1 cellular context compared by ENCODE assay signal in the genomic region with DNA sequence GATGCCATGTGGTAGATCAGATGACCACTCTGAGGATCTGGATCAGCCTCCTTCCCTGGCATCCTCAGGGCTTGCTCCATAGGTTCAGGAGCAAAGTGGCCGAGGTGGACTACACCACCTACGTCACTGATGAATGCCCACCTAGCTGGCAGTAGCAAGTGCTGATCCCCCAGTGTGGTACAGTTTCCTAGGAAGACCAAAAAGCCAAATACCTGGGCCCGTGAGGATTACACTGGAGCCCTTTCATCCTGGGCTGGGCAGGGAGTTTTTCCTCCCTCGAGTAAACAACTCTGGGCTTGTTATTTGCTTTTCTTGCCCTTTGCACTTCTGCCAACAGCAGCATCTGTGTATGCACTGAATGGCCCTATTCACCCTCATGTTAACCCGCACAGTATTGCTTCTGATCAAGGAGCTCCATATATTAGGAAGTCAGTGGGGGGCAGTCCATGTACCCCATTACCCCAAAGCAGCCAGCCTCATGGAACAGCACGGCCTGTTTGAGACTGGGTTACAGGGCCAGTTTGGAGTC.
TF ChIP-seq lines count a peak whose summit lies in the region.

No MANE protein-coding gene starts in this region.

TF ChIP-seq in HepG2, 621 proteins besides CTCF, POLR2A, EP300 and RAD21 (continued from another document and continues in another):
- TF ChIP-seq, protein P1, sequence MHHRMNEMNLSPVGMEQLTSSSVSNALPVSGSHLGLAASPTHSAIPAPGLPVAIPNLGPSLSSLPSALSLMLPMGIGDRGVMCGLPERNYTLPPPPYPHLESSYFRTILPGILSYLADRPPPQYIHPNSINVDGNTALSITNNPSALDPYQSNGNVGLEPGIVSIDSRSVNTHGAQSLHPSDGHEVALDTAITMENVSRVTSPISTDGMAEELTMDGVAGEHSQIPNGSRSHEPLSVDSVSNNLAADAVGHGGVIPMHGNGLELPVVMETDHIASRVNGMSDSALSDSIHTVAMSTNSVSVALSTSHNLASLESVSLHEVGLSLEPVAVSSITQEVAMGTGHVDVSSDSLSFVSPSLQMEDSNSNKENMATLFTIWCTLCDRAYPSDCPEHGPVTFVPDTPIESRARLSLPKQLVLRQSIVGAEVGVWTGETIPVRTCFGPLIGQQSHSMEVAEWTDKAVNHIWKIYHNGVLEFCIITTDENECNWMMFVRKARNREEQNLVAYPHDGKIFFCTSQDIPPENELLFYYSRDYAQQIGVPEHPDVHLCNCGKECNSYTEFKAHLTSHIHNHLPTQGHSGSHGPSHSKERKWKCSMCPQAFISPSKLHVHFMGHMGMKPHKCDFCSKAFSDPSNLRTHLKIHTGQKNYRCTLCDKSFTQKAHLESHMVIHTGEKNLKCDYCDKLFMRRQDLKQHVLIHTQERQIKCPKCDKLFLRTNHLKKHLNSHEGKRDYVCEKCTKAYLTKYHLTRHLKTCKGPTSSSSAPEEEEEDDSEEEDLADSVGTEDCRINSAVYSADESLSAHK (CRISPR knock-in tag; IDR thresholded peaks at IDR 0.05; ENCODE audit: borderline replicate concordance) = no peak
- TF ChIP-seq ESRRA (CRISPR knock-in tag; IDR thresholded peaks at IDR 0.05; ENCODE audit: low read depth) = peak; percentile 33; the same call in 1 of the 2 replicates
- TF ChIP-seq ZSCAN30 (CRISPR knock-in tag; IDR thresholded peaks at IDR 0.05) = no peak
- TF ChIP-seq MIER3 (CRISPR knock-in tag; IDR thresholded peaks at IDR 0.05; ENCODE audit: borderline replicate concordance) = peak; percentile 94; the same call in 1 of the 2 replicates
- TF ChIP-seq ZNF652 (CRISPR knock-in tag; IDR thresholded peaks at IDR 0.05; ENCODE audit: borderline replicate concordance, low read depth) = peak; percentile 86
- TF ChIP-seq, protein P2, sequence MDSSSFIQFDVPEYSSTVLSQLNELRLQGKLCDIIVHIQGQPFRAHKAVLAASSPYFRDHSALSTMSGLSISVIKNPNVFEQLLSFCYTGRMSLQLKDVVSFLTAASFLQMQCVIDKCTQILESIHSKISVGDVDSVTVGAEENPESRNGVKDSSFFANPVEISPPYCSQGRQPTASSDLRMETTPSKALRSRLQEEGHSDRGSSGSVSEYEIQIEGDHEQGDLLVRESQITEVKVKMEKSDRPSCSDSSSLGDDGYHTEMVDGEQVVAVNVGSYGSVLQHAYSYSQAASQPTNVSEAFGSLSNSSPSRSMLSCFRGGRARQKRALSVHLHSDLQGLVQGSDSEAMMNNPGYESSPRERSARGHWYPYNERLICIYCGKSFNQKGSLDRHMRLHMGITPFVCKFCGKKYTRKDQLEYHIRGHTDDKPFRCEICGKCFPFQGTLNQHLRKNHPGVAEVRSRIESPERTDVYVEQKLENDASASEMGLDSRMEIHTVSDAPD (CRISPR knock-in tag; IDR thresholded peaks at IDR 0.05) = no peak
- TF ChIP-seq SNAPC2 (CRISPR knock-in tag; IDR thresholded peaks at IDR 0.05) = peak; percentile 78; the same call in 1 of the 2 replicates
- TF ChIP-seq, protein P3, sequence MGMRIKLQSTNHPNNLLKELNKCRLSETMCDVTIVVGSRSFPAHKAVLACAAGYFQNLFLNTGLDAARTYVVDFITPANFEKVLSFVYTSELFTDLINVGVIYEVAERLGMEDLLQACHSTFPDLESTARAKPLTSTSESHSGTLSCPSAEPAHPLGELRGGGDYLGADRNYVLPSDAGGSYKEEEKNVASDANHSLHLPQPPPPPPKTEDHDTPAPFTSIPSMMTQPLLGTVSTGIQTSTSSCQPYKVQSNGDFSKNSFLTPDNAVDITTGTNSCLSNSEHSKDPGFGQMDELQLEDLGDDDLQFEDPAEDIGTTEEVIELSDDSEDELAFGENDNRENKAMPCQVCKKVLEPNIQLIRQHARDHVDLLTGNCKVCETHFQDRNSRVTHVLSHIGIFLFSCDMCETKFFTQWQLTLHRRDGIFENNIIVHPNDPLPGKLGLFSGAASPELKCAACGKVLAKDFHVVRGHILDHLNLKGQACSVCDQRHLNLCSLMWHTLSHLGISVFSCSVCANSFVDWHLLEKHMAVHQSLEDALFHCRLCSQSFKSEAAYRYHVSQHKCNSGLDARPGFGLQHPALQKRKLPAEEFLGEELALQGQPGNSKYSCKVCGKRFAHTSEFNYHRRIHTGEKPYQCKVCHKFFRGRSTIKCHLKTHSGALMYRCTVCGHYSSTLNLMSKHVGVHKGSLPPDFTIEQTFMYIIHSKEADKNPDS (CRISPR knock-in tag; IDR thresholded peaks at IDR 0.05) = 0 out of 2 replicates have a peak, but pooled peaks have one; percentile 38
- TF ChIP-seq, protein P4, sequence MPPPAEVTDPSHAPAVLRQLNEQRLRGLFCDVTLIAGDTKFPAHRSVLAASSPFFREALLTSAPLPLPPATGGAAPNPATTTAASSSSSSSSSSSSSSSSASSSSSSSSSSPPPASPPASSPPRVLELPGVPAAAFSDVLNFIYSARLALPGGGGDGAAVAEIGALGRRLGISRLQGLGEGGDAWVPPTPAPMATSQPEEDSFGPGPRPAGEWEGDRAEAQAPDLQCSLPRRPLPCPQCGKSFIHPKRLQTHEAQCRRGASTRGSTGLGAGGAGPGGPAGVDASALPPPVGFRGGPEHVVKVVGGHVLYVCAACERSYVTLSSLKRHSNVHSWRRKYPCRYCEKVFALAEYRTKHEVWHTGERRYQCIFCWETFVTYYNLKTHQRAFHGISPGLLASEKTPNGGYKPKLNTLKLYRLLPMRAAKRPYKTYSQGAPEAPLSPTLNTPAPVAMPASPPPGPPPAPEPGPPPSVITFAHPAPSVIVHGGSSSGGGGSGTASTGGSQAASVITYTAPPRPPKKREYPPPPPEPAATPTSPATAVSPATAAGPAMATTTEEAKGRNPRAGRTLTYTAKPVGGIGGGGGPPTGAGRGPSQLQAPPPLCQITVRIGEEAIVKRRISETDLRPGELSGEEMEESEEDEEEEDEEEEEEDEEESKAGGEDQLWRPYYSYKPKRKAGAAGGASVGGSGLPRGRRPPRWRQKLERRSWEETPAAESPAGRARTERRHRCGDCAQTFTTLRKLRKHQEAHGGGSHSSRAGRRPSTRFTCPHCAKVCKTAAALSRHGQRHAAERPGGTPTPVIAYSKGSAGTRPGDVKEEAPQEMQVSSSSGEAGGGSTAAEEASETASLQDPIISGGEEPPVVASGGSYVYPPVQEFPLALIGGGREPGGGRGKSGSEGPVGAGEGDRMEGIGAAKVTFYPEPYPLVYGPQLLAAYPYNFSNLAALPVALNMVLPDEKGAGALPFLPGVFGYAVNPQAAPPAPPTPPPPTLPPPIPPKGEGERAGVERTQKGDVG (CRISPR knock-in tag; IDR thresholded peaks at IDR 0.05; ENCODE audit: borderline replicate concordance) = no peak
- TF ChIP-seq CC2D1A (CRISPR knock-in tag; IDR thresholded peaks at IDR 0.05) = no peak
- no peak for TF ChIP-seq ZNF777 (CRISPR knock-in tag; IDR thresholded peaks at IDR 0.05)
- TF ChIP-seq ZNF292 (CRISPR knock-in tag; IDR thresholded peaks at IDR 0.05; ENCODE audit: borderline replicate concordance, low read depth) = no peak; the same call in 1 of the 2 replicates
- peak; percentile 26; the same call in 1 of the 2 replicates for TF ChIP-seq ZBTB20 (CRISPR knock-in tag; IDR thresholded peaks at IDR 0.05; ENCODE audit: borderline replicate concordance, low read depth)
- TF ChIP-seq, protein P5, sequence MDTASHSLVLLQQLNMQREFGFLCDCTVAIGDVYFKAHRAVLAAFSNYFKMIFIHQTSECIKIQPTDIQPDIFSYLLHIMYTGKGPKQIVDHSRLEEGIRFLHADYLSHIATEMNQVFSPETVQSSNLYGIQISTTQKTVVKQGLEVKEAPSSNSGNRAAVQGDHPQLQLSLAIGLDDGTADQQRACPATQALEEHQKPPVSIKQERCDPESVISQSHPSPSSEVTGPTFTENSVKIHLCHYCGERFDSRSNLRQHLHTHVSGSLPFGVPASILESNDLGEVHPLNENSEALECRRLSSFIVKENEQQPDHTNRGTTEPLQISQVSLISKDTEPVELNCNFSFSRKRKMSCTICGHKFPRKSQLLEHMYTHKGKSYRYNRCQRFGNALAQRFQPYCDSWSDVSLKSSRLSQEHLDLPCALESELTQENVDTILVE (CRISPR knock-in tag; IDR thresholded peaks at IDR 0.05) = peak; percentile 73; the same call in 1 of the 2 replicates
- peak; percentile 46; the same call in 1 of the 2 replicates for TF ChIP-seq NFKBIZ (CRISPR knock-in tag; IDR thresholded peaks at IDR 0.05)
- no peak; the same call in 1 of the 2 replicates for TF ChIP-seq ZNF510 (CRISPR knock-in tag; IDR thresholded peaks at IDR 0.05; ENCODE audit: low read depth)
- TF ChIP-seq ZNF205 (CRISPR knock-in tag; IDR thresholded peaks at IDR 0.05) = peak; percentile 63; the same call in 1 of the 2 replicates
- no peak for TF ChIP-seq SYNCRIP (IDR thresholded peaks at IDR 0.05; ENCODE audit: insufficient read depth, low read depth, low read length)
- no peak for TF ChIP-seq ZNF232 (CRISPR knock-in tag; IDR thresholded peaks at IDR 0.05; ENCODE audit: borderline replicate concordance)
- TF ChIP-seq, protein P6, sequence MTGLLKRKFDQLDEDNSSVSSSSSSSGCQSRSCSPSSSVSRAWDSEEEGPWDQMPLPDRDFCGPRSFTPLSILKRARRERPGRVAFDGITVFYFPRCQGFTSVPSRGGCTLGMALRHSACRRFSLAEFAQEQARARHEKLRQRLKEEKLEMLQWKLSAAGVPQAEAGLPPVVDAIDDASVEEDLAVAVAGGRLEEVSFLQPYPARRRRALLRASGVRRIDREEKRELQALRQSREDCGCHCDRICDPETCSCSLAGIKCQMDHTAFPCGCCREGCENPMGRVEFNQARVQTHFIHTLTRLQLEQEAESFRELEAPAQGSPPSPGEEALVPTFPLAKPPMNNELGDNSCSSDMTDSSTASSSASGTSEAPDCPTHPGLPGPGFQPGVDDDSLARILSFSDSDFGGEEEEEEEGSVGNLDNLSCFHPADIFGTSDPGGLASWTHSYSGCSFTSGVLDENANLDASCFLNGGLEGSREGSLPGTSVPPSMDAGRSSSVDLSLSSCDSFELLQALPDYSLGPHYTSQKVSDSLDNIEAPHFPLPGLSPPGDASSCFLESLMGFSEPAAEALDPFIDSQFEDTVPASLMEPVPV (CRISPR knock-in tag; IDR thresholded peaks at IDR 0.05) = peak; percentile 82
- TF ChIP-seq SATB2 (CRISPR knock-in tag; IDR thresholded peaks at IDR 0.05) = peak; percentile 98
- TF ChIP-seq, protein P7, sequence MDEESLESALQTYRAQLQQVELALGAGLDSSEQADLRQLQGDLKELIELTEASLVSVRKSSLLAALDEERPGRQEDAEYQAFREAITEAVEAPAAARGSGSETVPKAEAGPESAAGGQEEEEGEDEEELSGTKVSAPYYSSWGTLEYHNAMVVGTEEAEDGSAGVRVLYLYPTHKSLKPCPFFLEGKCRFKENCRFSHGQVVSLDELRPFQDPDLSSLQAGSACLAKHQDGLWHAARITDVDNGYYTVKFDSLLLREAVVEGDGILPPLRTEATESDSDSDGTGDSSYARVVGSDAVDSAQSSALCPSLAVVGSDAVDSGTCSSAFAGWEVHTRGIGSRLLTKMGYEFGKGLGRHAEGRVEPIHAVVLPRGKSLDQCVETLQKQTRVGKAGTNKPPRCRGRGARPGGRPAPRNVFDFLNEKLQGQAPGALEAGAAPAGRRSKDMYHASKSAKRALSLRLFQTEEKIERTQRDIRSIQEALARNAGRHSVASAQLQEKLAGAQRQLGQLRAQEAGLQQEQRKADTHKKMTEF (CRISPR knock-in tag; IDR thresholded peaks at IDR 0.05) = peak; percentile 86
- TF ChIP-seq CEBPG (CRISPR knock-in tag; IDR thresholded peaks at IDR 0.05) = peak; percentile 51
- TF ChIP-seq, protein P8, sequence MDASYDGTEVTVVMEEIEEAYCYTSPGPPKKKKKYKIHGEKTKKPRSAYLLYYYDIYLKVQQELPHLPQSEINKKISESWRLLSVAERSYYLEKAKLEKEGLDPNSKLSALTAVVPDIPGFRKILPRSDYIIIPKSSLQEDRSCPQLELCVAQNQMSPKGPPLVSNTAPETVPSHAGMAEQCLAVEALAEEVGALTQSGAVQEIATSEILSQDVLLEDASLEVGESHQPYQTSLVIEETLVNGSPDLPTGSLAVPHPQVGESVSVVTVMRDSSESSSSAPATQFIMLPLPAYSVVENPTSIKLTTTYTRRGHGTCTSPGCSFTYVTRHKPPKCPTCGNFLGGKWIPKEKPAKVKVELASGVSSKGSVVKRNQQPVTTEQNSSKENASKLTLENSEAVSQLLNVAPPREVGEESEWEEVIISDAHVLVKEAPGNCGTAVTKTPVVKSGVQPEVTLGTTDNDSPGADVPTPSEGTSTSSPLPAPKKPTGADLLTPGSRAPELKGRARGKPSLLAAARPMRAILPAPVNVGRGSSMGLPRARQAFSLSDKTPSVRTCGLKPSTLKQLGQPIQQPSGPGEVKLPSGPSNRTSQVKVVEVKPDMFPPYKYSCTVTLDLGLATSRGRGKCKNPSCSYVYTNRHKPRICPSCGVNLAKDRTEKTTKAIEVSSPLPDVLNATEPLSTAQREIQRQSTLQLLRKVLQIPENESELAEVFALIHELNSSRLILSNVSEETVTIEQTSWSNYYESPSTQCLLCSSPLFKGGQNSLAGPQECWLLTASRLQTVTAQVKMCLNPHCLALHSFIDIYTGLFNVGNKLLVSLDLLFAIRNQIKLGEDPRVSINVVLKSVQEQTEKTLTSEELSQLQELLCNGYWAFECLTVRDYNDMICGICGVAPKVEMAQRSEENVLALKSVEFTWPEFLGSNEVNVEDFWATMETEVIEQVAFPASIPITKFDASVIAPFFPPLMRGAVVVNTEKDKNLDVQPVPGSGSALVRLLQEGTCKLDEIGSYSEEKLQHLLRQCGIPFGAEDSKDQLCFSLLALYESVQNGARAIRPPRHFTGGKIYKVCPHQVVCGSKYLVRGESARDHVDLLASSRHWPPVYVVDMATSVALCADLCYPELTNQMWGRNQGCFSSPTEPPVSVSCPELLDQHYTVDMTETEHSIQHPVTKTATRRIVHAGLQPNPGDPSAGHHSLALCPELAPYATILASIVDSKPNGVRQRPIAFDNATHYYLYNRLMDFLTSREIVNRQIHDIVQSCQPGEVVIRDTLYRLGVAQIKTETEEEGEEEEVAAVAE (CRISPR knock-in tag; IDR thresholded peaks at IDR 0.05; ENCODE audit: borderline replicate concordance) = peak; percentile 86; the same call in 1 of the 2 replicates
- no peak for TF ChIP-seq MZF1 (CRISPR knock-in tag; IDR thresholded peaks at IDR 0.05; ENCODE audit: borderline replicate concordance)
- TF ChIP-seq, protein P9, sequence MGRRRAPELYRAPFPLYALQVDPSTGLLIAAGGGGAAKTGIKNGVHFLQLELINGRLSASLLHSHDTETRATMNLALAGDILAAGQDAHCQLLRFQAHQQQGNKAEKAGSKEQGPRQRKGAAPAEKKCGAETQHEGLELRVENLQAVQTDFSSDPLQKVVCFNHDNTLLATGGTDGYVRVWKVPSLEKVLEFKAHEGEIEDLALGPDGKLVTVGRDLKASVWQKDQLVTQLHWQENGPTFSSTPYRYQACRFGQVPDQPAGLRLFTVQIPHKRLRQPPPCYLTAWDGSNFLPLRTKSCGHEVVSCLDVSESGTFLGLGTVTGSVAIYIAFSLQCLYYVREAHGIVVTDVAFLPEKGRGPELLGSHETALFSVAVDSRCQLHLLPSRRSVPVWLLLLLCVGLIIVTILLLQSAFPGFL (CRISPR knock-in tag; IDR thresholded peaks at IDR 0.05) = no peak
- TF ChIP-seq KDM1A (CRISPR knock-in tag; IDR thresholded peaks at IDR 0.05) = peak; percentile 86; the same call in 1 of the 2 replicates
- peak; percentile 90 for TF ChIP-seq PPARG (CRISPR knock-in tag; conservative IDR thresholded peaks at IDR 0.05)
- TF ChIP-seq, protein P10, sequence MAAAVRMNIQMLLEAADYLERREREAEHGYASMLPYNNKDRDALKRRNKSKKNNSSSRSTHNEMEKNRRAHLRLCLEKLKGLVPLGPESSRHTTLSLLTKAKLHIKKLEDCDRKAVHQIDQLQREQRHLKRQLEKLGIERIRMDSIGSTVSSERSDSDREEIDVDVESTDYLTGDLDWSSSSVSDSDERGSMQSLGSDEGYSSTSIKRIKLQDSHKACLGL (CRISPR knock-in tag; IDR thresholded peaks at IDR 0.05) = no peak
- TF ChIP-seq SMARCE1 (IDR thresholded peaks at IDR 0.05; ENCODE audit: borderline replicate concordance) = no peak
